Comparison of ENCODE assay signal across 19 cellular contexts in the genomic region with DNA sequence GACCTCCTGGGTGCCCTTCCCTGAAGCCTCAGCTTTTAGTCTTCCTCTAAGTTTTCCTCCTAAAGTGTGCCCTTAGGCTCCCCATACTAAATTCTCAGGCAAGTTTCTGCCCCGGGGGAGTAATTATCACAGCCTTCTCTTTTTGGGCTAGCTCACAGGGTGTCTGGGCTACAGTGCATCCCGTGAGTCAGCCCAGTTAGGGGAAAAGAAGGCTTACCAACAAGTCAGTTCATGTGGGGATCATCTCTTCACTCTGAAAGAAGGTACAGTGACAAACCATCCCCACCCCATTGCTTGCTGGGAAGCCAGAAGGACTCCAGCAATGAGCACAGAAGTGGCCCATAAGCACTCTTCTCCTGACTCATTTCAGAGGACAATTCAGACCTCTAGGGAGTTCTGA.
"Had no signal": no experiment of that assay in that cellular context is flagged by ENCODE, and none has a peak within 500 bp of the region (broad histone marks: within the 10 kb centered on the region; RNA-seq: fewer than 3 reads in every experiment).

No MANE protein-coding gene starts in this region.

- H3K4me1 Mint-ChIP-seq: activated B cell treated with CpG ODN at 0.5 μM for 24 hours, endodermal cell had no signal

- DNase-seq: activated B cell treated with CpG ODN at 0.5 μM for 24 hours; activated CD4-positive, alpha-beta T cell treated with anti-CD3 and anti-CD28 coated beads, Interleukin-2, amount 10 ng/mL, durations not matched to agents 24 days and 14 days; activated naive CD8-positive, alpha-beta T cell treated with anti-CD3 and anti-CD28 coated beads, Interleukin-2, amount 50 U/mL, for 24 hours; aorta; dorsolateral prefrontal cortex; endodermal cell; glutamatergic neuron; hypothalamus; kidney glomerular epithelial cell; left ventricle myocardium superior; mesenchymal stem cell; naive thymus-derived CD8-positive, alpha-beta T cell; stimulated activated CD4-positive, alpha-beta T cell treated with anti-CD3 and anti-CD28 coated beads, Interleukin-2, amount 100 ng/mL, for 48 hours; stimulated activated naive CD4-positive, alpha-beta T cell treated with Interleukin-2 at 50 U/mL for 16 hours; substantia nigra; T-helper 2 cell; transverse colon had no signal

- ATAC-seq: activated naive CD8-positive, alpha-beta T cell treated with anti-CD3 and anti-CD28 coated beads, Interleukin-2, amount 50 U/mL, for 24 hours; left ventricle myocardium superior; naive thymus-derived CD8-positive, alpha-beta T cell had no signal

- H3K27me3 Mint-ChIP-seq: activated B cell treated with CpG ODN at 0.5 μM for 24 hours; activated CD4-positive, alpha-beta T cell treated with anti-CD3 and anti-CD28 coated beads, Interleukin-2, amount 10 ng/mL, durations not matched to agents 24 days and 14 days; activated naive CD8-positive, alpha-beta T cell treated with anti-CD3 and anti-CD28 coated beads, Interleukin-2, amount 50 U/mL, for 24 hours; naive thymus-derived CD8-positive, alpha-beta T cell had no signal

- H3K4me3 ChIP-seq: dorsolateral prefrontal cortex, transverse colon had no signal

- H3K27me3 ChIP-seq: neutrophil, transverse colon had no signal

- H3K9me3 ChIP-seq: neutrophil, transverse colon had no signal

- H3K27ac Mint-ChIP-seq: activated B cell treated with CpG ODN at 0.5 μM for 24 hours; activated CD4-positive, alpha-beta T cell treated with anti-CD3 and anti-CD28 coated beads, Interleukin-2, amount 10 ng/mL, durations not matched to agents 24 days and 14 days; activated naive CD8-positive, alpha-beta T cell treated with anti-CD3 and anti-CD28 coated beads, Interleukin-2, amount 50 U/mL, for 24 hours; activated T-helper 1 cell treated with anti-CD3 and anti-CD28 coated beads, Interleukin-12 subunit alpha, Interleukin-12 subunit beta, Interleukin-2, Interleukin-4 antibody, amounts not matched to agents 30 ng/mL and 10 ng/mL and 1 ng/mL, durations not matched to agents 14 hours and 24 hours and 36 hours; endodermal cell; naive thymus-derived CD8-positive, alpha-beta T cell had no signal

- H3K4me3 Mint-ChIP-seq: activated B cell treated with CpG ODN at 0.5 μM for 24 hours; activated CD4-positive, alpha-beta T cell treated with anti-CD3 and anti-CD28 coated beads, Interleukin-2, amount 10 ng/mL, durations not matched to agents 24 days and 14 days; activated naive CD8-positive, alpha-beta T cell treated with anti-CD3 and anti-CD28 coated beads, Interleukin-2, amount 50 U/mL, for 24 hours; activated T-helper 1 cell treated with anti-CD3 and anti-CD28 coated beads, Interleukin-12 subunit alpha, Interleukin-12 subunit beta, Interleukin-2, Interleukin-4 antibody, amounts not matched to agents 30 ng/mL and 10 ng/mL and 1 ng/mL, durations not matched to agents 14 hours and 24 hours and 36 hours; endodermal cell; naive thymus-derived CD8-positive, alpha-beta T cell had no signal

- H3K9me3 Mint-ChIP-seq: activated naive CD8-positive, alpha-beta T cell treated with anti-CD3 and anti-CD28 coated beads, Interleukin-2, amount 50 U/mL, for 24 hours had no signal

- H3K4me1 ChIP-seq: transverse colon had no signal

- H3K27ac ChIP-seq: dorsolateral prefrontal cortex, neutrophil, transverse colon had no signal

- H3K36me3 ChIP-seq: neutrophil, transverse colon had no signal
